ENCODE assay signal across 13 cellular contexts in the genomic region with DNA sequence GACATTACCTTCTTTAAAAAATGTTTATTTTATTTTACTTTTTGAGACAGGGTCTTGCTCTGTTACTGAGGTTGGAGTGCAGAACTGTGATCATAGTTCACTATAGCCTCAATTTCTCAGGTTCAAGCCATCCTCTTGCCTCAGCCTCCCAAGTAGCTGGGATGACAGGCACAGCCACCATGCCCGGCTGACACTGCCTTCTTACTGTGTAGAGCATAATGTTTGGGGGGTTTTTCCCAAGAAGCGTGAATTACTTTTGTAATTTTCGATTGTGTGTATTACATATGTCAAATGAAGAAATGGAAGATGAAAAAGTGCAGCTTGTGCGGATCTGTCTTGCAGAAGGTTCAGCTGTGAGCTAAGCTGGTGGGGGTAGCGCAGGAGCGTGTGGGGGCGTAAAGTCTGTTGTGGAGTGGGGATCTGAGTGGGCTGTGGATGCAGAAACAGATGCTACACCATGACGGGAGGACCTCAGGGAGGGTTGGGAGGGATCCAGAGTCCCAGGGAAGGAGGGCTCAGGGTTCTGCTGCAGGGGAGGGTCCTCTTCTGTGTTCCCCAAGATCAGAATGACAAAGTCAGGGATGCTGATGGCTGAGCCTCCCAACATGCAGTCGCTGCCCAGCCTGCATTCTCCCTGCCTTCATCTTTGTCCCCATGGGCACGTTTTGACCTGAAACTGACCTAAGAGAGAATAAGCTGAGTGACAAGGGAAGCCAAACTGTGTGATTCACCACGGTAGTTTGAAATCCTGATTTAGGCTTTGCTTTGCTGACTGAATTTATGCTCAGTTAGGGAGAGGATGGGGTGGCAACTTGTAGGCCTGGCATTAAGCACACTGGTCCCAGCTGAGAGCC. TPM values are rescaled to one million over a fixed set of nuclear protein-coding genes. Genes with fewer than 3 reads are reported as not detected.
DNase-seq lines count a peak whose midpoint lies in the region; ATAC-seq and TF ChIP-seq lines count a peak whose summit lies in the region.
"Had no signal": no experiment of that assay in that cellular context is flagged by ENCODE, and none has a peak within 500 bp of the region (broad histone marks: within the 10 kb centered on the region; RNA-seq: fewer than 3 reads in every experiment).

No MANE protein-coding gene starts in this region.

- H3K4me1 ChIP-seq in SJSA1 (replicated peaks) (peaks cover 64% of the 10 kb centered on the region), esophagus squamous epithelium (peaks cover 24 to 51% (median 36%) of the 10 kb centered on the region in 3 donors)

- 60 to 68% methylated on average over 11 of the region's 11 CpGs for WGBS in esophagus squamous epithelium, 2 donors

- peak; percentile 48 to 53 for ATAC-seq in stimulated activated naive B cell treated with anti-CD40 and anti-IgM and Interleukin-4, amounts not matched to agents 10 μg/mL and 1 μg/mL and 100 μg/mL, for 72 hours (replicated peaks)
- no peak for ATAC-seq in HG03457 (IDR thresholded peaks at IDR 0.05; ENCODE audit: unreplicated experiment)
- ATAC-seq: mucosa of descending colon, Right ventricle myocardium inferior had no signal

- H3K4me1 Mint-ChIP-seq in stimulated activated naive B cell treated with anti-CD40 and anti-IgM and Interleukin-4, amounts not matched to agents 10 μg/mL and 1 μg/mL and 100 μg/mL, for 72 hours = peaks cover 69 to 97% of the 10 kb centered on the region in 2 donors

- H3K27me3 ChIP-seq in SJSA1 (replicated peaks) (no peaks in the 10 kb centered on the region), esophagus squamous epithelium (peaks cover 0 to under 1% (median 0%) of the 10 kb centered on the region in 4 donors)

- no peaks in the 10 kb centered on the region for H3K27me3 Mint-ChIP-seq in stimulated activated naive B cell treated with anti-CD40 and anti-IgM and Interleukin-4, amounts not matched to agents 10 μg/mL and 1 μg/mL and 100 μg/mL, for 72 hours

- H3K4me3 Mint-ChIP-seq in stimulated activated naive B cell treated with anti-CD40 and anti-IgM and Interleukin-4, amounts not matched to agents 10 μg/mL and 1 μg/mL and 100 μg/mL, for 72 hours = peak overlapping the region; percentile 43 to 53
- H3K4me3 Mint-ChIP-seq: activated T-cell treated with anti-CD3 and anti-CD28 coated beads, Interleukin-2, amount 50 U/mL, for 24 hours had no signal

- TF ChIP-seq POLR2A in esophagus squamous epithelium (IDR thresholded peaks at IDR 0.05) = no peak

- no peaks in the 10 kb centered on the region for H3K36me3 ChIP-seq in SJSA1
- no peaks in the 10 kb centered on the region for H3K36me3 ChIP-seq in esophagus squamous epithelium

- intact Hi-C loops in esophagus squamous epithelium (cut with DNase I) = no loop called here

- peak overlapping the region; percentile 68 for H3K27ac Mint-ChIP-seq in stimulated activated naive B cell treated with anti-CD40 and anti-IgM and Interleukin-4, amounts not matched to agents 10 μg/mL and 1 μg/mL and 100 μg/mL, for 72 hours
- H3K27ac Mint-ChIP-seq: activated T-cell treated with anti-CD3 and anti-CD28 coated beads, Interleukin-2, amount 50 U/mL, for 24 hours had no signal

- no peaks in the 10 kb centered on the region for H3K9me3 ChIP-seq in SJSA1 (replicated peaks)
- no peaks in the 10 kb centered on the region for H3K9me3 ChIP-seq in esophagus squamous epithelium
- H3K9me3 ChIP-seq: mucosa of descending colon had no signal

- H3K4me3 ChIP-seq in SJSA1 (no peak overlapping the region), fibroblast of the aortic adventitia (ENCODE audit: low read depth, low read length) (no peak overlapping the region), esophagus squamous epithelium (no peak overlapping the region)
- H3K4me3 ChIP-seq: mucosa of descending colon had no signal

- peak overlapping the region; percentile 77 for H3K27ac ChIP-seq in SJSA1
- peak overlapping the region in 2 of 4 donors; percentile 52 to 78 for H3K27ac ChIP-seq in esophagus squamous epithelium
- H3K27ac ChIP-seq: 22Rv1 had no signal

- H3K36me3 Mint-ChIP-seq in stimulated activated naive B cell treated with anti-CD40 and anti-IgM and Interleukin-4, amounts not matched to agents 10 μg/mL and 1 μg/mL and 100 μg/mL, for 72 hours = peaks cover 0 to 3% of the 10 kb centered on the region in 2 donors

- DNase-seq in DMS 273 (lab: John Stamatoyannopoulos, UW; ENCODE audit: unreplicated experiment) (peak; percentile 33), DMS 273 treated with DMSO at 0.1 percent for 48 hours (lab: John Stamatoyannopoulos, UW) (no peak), SJSA1 (ENCODE audit: low read depth in 1 of 2, low spot score in 2 of 2) (peak in 1 of 2 experiments; percentile 42), fibroblast of the aortic adventitia (ENCODE audit: low read depth) (peak; percentile 21), esophagus squamous epithelium (lab: John Stamatoyannopoulos, UW) (no peak)
- no peak for DNase-seq in stimulated activated naive B cell treated with anti-CD40 and anti-IgM and Interleukin-4, amounts not matched to agents 10 μg/mL and 1 μg/mL and 100 μg/mL, for 72 hours
- DNase-seq in activated CD4-positive, alpha-beta T cell treated with anti-CD3 and anti-CD28 coated beads, Interleukin-2, amount 50 U/mL, for 4 hours = no peak
- DNase-seq: activated CD4-positive, alpha-beta T cell treated with anti-CD3 and anti-CD28 coated beads, Interleukin-2, amount 50 U/mL, for 1 hour; activated T-cell treated with anti-CD3 and anti-CD28 coated beads, Interleukin-2, amount 50 U/mL, for 24 hours had no signal

- H3K9me3 Mint-ChIP-seq in stimulated activated naive B cell treated with anti-CD40 and anti-IgM and Interleukin-4, amounts not matched to agents 10 μg/mL and 1 μg/mL and 100 μg/mL, for 72 hours = no peaks in the 10 kb centered on the region
- H3K9me3 Mint-ChIP-seq: activated T-cell treated with anti-CD3 and anti-CD28 coated beads, Interleukin-2, amount 50 U/mL, for 24 hours had no signal

- TF ChIP-seq CTCF in fibroblast of the aortic adventitia (IDR thresholded peaks at IDR 0.05; ENCODE audit: insufficient read depth, low read length) (no peak), esophagus squamous epithelium (IDR thresholded peaks at IDR 0.05) (no peak)

RNA-seq across cellular contexts. Expression of gene ANKRD33B, which starts 6.8 kb away (rescaled TPM):
- total RNA-seq in SJSA1 (2014; rRNA removed; shearing (Covaris generic)) = 10.2 and 10.3 TPM in 2 replicates
- 8.3 and 11.3 TPM in 2 replicates for total RNA-seq in fibroblast of the aortic adventitia (ENCODE audit: low replicate concordance)
- total RNA-seq in esophagus squamous epithelium = 1 to 10 TPM in 2 of 4 donors, under 1 TPM in 2; 0.57 to 6.5 (median 1.7) TPM

Comparison
In these comparisons a context has a peak if more than half of its experiments do, and no peak if none do; other contexts are left out.
1. DNase-seq: peak in DMS 273 (single experiment) and fibroblast of the aortic adventitia (single experiment); none in DMS 273 treated with DMSO at 0.1 percent for 48 hours (single experiment), stimulated activated naive B cell treated with anti-CD40 and anti-IgM and Interleukin-4, amounts not matched to agents 10 μg/mL and 1 μg/mL and 100 μg/mL, for 72 hours (single experiment), activated CD4-positive, alpha-beta T cell treated with anti-CD3 and anti-CD28 coated beads, Interleukin-2, amount 50 U/mL, for 4 hours (0 of 2) and esophagus squamous epithelium (single experiment).